Comparison of ENCODE assay signal across 1 cellular context in genomic region chr1:7298749-7299151, GRCh38.
TF ChIP-seq lines count a peak whose summit lies in the region.

No MANE protein-coding gene starts in this region.

TF ChIP-seq in HEK293, 187 proteins besides CTCF, POLR2A, EP300 and RAD21 (continued from another document):
- TF ChIP-seq, protein P1, sequence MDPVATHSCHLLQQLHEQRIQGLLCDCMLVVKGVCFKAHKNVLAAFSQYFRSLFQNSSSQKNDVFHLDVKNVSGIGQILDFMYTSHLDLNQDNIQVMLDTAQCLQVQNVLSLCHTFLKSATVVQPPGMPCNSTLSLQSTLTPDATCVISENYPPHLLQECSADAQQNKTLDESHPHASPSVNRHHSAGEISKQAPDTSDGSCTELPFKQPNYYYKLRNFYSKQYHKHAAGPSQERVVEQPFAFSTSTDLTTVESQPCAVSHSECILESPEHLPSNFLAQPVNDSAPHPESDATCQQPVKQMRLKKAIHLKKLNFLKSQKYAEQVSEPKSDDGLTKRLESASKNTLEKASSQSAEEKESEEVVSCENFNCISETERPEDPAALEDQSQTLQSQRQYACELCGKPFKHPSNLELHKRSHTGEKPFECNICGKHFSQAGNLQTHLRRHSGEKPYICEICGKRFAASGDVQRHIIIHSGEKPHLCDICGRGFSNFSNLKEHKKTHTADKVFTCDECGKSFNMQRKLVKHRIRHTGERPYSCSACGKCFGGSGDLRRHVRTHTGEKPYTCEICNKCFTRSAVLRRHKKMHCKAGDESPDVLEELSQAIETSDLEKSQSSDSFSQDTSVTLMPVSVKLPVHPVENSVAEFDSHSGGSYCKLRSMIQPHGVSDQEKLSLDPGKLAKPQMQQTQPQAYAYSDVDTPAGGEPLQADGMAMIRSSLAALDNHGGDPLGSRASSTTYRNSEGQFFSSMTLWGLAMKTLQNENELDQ (tag by site-specific recombination; IDR thresholded peaks at IDR 0.05; ENCODE audit: low read depth) = no peak
- TF ChIP-seq ZBTB7A (tag by site-specific recombination; IDR thresholded peaks at IDR 0.05; ENCODE audit: low read depth) = no peak
- TF ChIP-seq ZNF140 (tag by site-specific recombination; IDR thresholded peaks at IDR 0.05) = no peak
- peak; percentile 70 for TF ChIP-seq ZBTB20 (tag by site-specific recombination; IDR thresholded peaks at IDR 0.05)
- no peak for TF ChIP-seq ZNF10 (tag by site-specific recombination; IDR thresholded peaks at IDR 0.05)
- TF ChIP-seq ZNF175 (tag by site-specific recombination; IDR thresholded peaks at IDR 0.05) = no peak
- TF ChIP-seq, protein P2, sequence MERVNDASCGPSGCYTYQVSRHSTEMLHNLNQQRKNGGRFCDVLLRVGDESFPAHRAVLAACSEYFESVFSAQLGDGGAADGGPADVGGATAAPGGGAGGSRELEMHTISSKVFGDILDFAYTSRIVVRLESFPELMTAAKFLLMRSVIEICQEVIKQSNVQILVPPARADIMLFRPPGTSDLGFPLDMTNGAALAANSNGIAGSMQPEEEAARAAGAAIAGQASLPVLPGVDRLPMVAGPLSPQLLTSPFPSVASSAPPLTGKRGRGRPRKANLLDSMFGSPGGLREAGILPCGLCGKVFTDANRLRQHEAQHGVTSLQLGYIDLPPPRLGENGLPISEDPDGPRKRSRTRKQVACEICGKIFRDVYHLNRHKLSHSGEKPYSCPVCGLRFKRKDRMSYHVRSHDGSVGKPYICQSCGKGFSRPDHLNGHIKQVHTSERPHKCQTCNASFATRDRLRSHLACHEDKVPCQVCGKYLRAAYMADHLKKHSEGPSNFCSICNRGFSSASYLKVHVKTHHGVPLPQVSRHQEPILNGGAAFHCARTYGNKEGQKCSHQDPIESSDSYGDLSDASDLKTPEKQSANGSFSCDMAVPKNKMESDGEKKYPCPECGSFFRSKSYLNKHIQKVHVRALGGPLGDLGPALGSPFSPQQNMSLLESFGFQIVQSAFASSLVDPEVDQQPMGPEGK (tag by site-specific recombination; IDR thresholded peaks at IDR 0.05) = no peak
- no peak for TF ChIP-seq ZNF677 (tag by site-specific recombination; IDR thresholded peaks at IDR 0.05)
- peak; percentile 46 for TF ChIP-seq ZBTB48 (tag by site-specific recombination; IDR thresholded peaks at IDR 0.05)
- TF ChIP-seq HOXA7 (CRISPR knock-in tag; IDR thresholded peaks at IDR 0.05; ENCODE audit: borderline replicate concordance) = no peak
- TF ChIP-seq ZNF510 (tag by site-specific recombination; IDR thresholded peaks at IDR 0.05; ENCODE audit: insufficient replicate concordance) = no peak
- TF ChIP-seq, protein P3, sequence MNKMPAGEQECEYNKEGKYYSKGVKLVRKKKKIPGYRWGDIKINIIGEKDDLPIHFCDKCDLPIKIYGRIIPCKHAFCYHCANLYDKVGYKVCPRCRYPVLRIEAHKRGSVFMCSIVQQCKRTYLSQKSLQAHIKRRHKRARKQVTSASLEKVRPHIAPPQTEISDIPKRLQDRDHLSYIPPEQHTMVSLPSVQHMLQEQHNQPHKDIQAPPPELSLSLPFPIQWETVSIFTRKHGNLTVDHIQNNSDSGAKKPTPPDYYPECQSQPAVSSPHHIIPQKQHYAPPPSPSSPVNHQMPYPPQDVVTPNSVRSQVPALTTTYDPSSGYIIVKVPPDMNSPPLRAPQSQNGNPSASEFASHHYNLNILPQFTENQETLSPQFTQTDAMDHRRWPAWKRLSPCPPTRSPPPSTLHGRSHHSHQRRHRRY (tag by site-specific recombination; IDR thresholded peaks at IDR 0.05) = no peak
- TF ChIP-seq ZNF791 (tag by site-specific recombination; IDR thresholded peaks at IDR 0.05) = no peak
